In genomic region chr6:44735631-44735963, GRCh38 we compare ENCODE assay signal across 8 cellular contexts.
DNase-seq lines count a peak whose midpoint lies in the region; ATAC-seq lines count a peak whose summit lies in the region.

No MANE protein-coding gene starts in this region.

- DNase-seq in activated CD4-positive, alpha-beta T cell treated with anti-CD3 and anti-CD28 coated beads, Interleukin-2, amount 50 U/mL, for 48 hours = peak; percentile 37 to 55
- DNase-seq in activated CD4-positive, alpha-beta T cell treated with anti-CD3 and anti-CD28 coated beads, Interleukin-2, amount 50 U/mL, for 1 hour = no peak
- DNase-seq in activated T-cell treated with anti-CD3 and anti-CD28 coated beads, Interleukin-2, amount 50 U/mL, for 4 hours = no peak
- peak; percentile 38 to 39 for DNase-seq in stimulated activated CD4-positive, alpha-beta T cell treated with anti-CD3 and anti-CD28 coated beads, Interleukin-2, amount 100 ng/mL, for 24 hours
- no peak for DNase-seq in DMS79 (lab: John Stamatoyannopoulos, UW)
- no peak for DNase-seq in activated T-helper 2 cell treated with anti-CD3 and anti-CD28 coated beads, Interferon-gamma antibody, Interleukin-2, Interleukin-4, amounts not matched to agents 10 μg/mL and 5 μg/mL and 100 μg/mL, durations not matched to agents 14 hours and 24 hours and 36 hours (ENCODE audit: low spot score)

- no peaks in the 10 kb centered on the region for H3K9me3 Mint-ChIP-seq in activated T-cell treated with anti-CD3 and anti-CD28 coated beads, Interleukin-2, amount 50 U/mL, for 4 hours
- no peaks in the 10 kb centered on the region for H3K9me3 Mint-ChIP-seq in activated T-helper 2 cell treated with anti-CD3 and anti-CD28 coated beads, Interferon-gamma antibody, Interleukin-2, Interleukin-4, amounts not matched to agents 10 μg/mL and 5 μg/mL and 100 μg/mL, durations not matched to agents 14 hours and 24 hours and 36 hours

- intact Hi-C loops in activated T-helper 2 cell treated with anti-CD3 and anti-CD28 coated beads, Interferon-gamma antibody, Interleukin-2, Interleukin-4, amounts not matched to agents 10 μg/mL and 5 μg/mL and 100 μg/mL, durations not matched to agents 14 hours and 24 hours and 36 hours (cut with micrococcal nuclease) = no loop called here

- ATAC-seq in HG02610 (IDR thresholded peaks at IDR 0.05; ENCODE audit: unreplicated experiment) (peak; percentile 70), GM21367 (IDR thresholded peaks at IDR 0.05; ENCODE audit: unreplicated experiment) (no peak)
- peak; percentile 65 for ATAC-seq in activated T-cell treated with anti-CD3 and anti-CD28 coated beads, Interleukin-2, amount 50 U/mL, for 4 hours

- H3K36me3 Mint-ChIP-seq in activated T-cell treated with anti-CD3 and anti-CD28 coated beads, Interleukin-2, amount 50 U/mL, for 4 hours (ENCODE audit: insufficient read depth) = no peaks in the 10 kb centered on the region
- no peaks in the 10 kb centered on the region for H3K36me3 Mint-ChIP-seq in activated T-helper 2 cell treated with anti-CD3 and anti-CD28 coated beads, Interferon-gamma antibody, Interleukin-2, Interleukin-4, amounts not matched to agents 10 μg/mL and 5 μg/mL and 100 μg/mL, durations not matched to agents 14 hours and 24 hours and 36 hours (ENCODE audit: low read depth)

- no peak overlapping the region for H3K4me3 Mint-ChIP-seq in activated T-cell treated with anti-CD3 and anti-CD28 coated beads, Interleukin-2, amount 50 U/mL, for 4 hours
- H3K4me3 Mint-ChIP-seq in activated T-helper 2 cell treated with anti-CD3 and anti-CD28 coated beads, Interferon-gamma antibody, Interleukin-2, Interleukin-4, amounts not matched to agents 10 μg/mL and 5 μg/mL and 100 μg/mL, durations not matched to agents 14 hours and 24 hours and 36 hours (ENCODE audit: low read depth) = no peak overlapping the region

- H3K27me3 Mint-ChIP-seq in activated T-cell treated with anti-CD3 and anti-CD28 coated beads, Interleukin-2, amount 50 U/mL, for 4 hours (ENCODE audit: low read depth) = no peaks in the 10 kb centered on the region
- H3K27me3 Mint-ChIP-seq in activated T-helper 2 cell treated with anti-CD3 and anti-CD28 coated beads, Interferon-gamma antibody, Interleukin-2, Interleukin-4, amounts not matched to agents 10 μg/mL and 5 μg/mL and 100 μg/mL, durations not matched to agents 14 hours and 24 hours and 36 hours (ENCODE audit: low read depth) = no peaks in the 10 kb centered on the region

- H3K27ac Mint-ChIP-seq in activated T-helper 2 cell treated with anti-CD3 and anti-CD28 coated beads, Interferon-gamma antibody, Interleukin-2, Interleukin-4, amounts not matched to agents 10 μg/mL and 5 μg/mL and 100 μg/mL, durations not matched to agents 14 hours and 24 hours and 36 hours = no peak overlapping the region

- H3K4me1 Mint-ChIP-seq in activated T-cell treated with anti-CD3 and anti-CD28 coated beads, Interleukin-2, amount 50 U/mL, for 4 hours (ENCODE audit: low read depth) = peaks cover 5% of the 10 kb centered on the region
- H3K4me1 Mint-ChIP-seq in activated T-helper 2 cell treated with anti-CD3 and anti-CD28 coated beads, Interferon-gamma antibody, Interleukin-2, Interleukin-4, amounts not matched to agents 10 μg/mL and 5 μg/mL and 100 μg/mL, durations not matched to agents 14 hours and 24 hours and 36 hours (ENCODE audit: low read depth) = peaks cover 7% of the 10 kb centered on the region

Comparison
In these comparisons a context has a peak if more than half of its experiments do, and no peak if none do; other contexts are left out.
1. DNase-seq: peak in activated CD4-positive, alpha-beta T cell treated with anti-CD3 and anti-CD28 coated beads, Interleukin-2, amount 50 U/mL, for 48 hours (2 of 2) and stimulated activated CD4-positive, alpha-beta T cell treated with anti-CD3 and anti-CD28 coated beads, Interleukin-2, amount 100 ng/mL, for 24 hours (2 of 2); none in activated CD4-positive, alpha-beta T cell treated with anti-CD3 and anti-CD28 coated beads, Interleukin-2, amount 50 U/mL, for 1 hour (single experiment), activated T-cell treated with anti-CD3 and anti-CD28 coated beads, Interleukin-2, amount 50 U/mL, for 4 hours (single experiment), DMS79 (single experiment) and activated T-helper 2 cell treated with anti-CD3 and anti-CD28 coated beads, Interferon-gamma antibody, Interleukin-2, Interleukin-4, amounts not matched to agents 10 μg/mL and 5 μg/mL and 100 μg/mL, durations not matched to agents 14 hours and 24 hours and 36 hours (single experiment).